ENCODE assay signal across 20 cellular contexts in the genomic region with DNA sequence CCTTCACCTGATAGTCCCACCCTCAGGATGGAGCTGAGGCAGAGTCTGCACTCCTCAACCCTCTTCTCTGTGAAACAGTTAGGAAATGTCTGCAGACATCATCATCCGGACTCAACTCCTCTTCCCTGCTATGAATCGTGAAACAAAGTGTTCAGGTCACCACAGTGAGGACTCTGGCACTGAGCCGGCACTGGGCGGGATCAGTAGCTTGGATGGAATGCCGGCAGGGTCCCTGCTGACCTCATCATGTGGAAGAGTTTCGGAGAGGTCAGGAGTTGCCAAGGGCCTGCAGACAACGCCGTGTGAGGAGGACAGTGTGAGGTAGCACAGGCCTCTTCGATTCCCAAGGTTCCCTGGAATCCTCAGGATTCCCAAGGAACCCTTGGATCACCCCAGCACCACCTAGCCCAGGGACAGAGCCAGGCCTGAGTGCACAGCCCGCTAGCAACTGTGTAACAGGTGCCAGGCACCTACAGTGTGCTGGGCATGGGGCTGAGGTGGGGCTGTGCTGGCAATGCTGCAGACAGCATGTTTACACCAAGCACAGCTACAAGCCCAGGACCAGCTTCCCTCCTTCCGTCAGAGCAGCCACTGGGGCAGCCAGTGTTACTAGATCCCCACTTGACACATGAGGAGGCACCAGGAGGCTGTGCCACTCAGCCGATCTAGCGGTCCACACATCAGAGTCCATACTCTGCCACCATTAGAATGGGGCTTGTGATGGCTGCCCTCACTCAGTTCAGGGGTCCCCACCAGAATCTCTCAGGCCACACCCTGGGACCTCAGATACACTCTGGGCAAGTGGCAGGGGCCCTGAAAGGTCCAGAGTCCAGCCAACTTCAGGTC. TPM values are rescaled to one million over a fixed set of nuclear protein-coding genes. Genes with fewer than 3 reads are reported as not detected.
DNase-seq lines count a peak whose midpoint lies in the region; ATAC-seq and TF ChIP-seq lines count a peak whose summit lies in the region.
"Had no signal": no experiment of that assay in that cellular context is flagged by ENCODE, and none has a peak within 500 bp of the region (broad histone marks: within the 10 kb centered on the region; RNA-seq: fewer than 3 reads in every experiment).

No MANE protein-coding gene starts in this region.

- H3K18ac ChIP-seq in IMR-90 (ENCODE audit: low read depth, low read length), result no peak overlapping the region

- H3K23ac ChIP-seq in IMR-90 (ENCODE audit: low read depth, low read length), result no peak overlapping the region

- in situ Hi-C loops in IMR-90 (cut with MboI; ENCODE audit: low sequenced_read_pairs), result no loop called here

- H3K9me3 Mint-ChIP-seq in HFFc6, result no peaks in the 10 kb centered on the region
- H3K9me3 Mint-ChIP-seq: activated CD4-positive, alpha-beta memory T cell treated with anti-CD3 and anti-CD28 coated beads for 36 hours had no signal

- H2AFZ ChIP-seq in IMR-90 (replicated peaks; ENCODE audit: low read length, poor library complexity), result peak overlapping the region; percentile 36

- H2BK5ac ChIP-seq in IMR-90 (ENCODE audit: low read depth, low read length, poor library complexity, severe bottlenecking), result no peak overlapping the region

- intact Hi-C loops in IMR-90 (cut with micrococcal nuclease), result no loop called here

- H2AK5ac ChIP-seq in IMR-90 (ENCODE audit: low read depth, low read length), result peak overlapping the region; percentile 11; the same call in 1 of the 2 replicates

- no peaks in the 10 kb centered on the region for H3K79me1 ChIP-seq in IMR-90 (ENCODE audit: low read depth in 1 of 2, low read length in 2 of 2)

- peak; percentile 37 for ATAC-seq in IMR-90 (ENCODE audit: low read depth)

- no peak overlapping the region for H4K91ac ChIP-seq in IMR-90 (ENCODE audit: insufficient read depth, low read depth, low read length)

- no CpG with 5 or more reads among the region's 13 CpGs for WGBS in IMR-90 (ENCODE audit: extremely low coverage in 2 of 2, insufficient read length in 1 of 2), 2 experiments
- WGBS in suprapubic skin, result 69% methylated on average over 9 of the region's 13 CpGs

- H3K9me3 ChIP-seq in IMR-90 (ENCODE audit: control insufficient read depth, insufficient read depth, low read length), result no peaks in the 10 kb centered on the region
- H3K9me3 ChIP-seq in suprapubic skin, result no peaks in the 10 kb centered on the region
- H3K9me3 ChIP-seq in BE2C, result no peaks in the 10 kb centered on the region
- H3K9me3 ChIP-seq: BLaER1 had no signal

- H4K20me1 ChIP-seq in IMR-90 (ENCODE audit: insufficient read depth, low read length), result no peaks in the 10 kb centered on the region
- H4K20me1 ChIP-seq: BLaER1 had no signal

- H4K8ac ChIP-seq in IMR-90 (ENCODE audit: low read depth in 2 of 2, low read length in 2 of 2), result no peak overlapping the region

- dilution Hi-C loops in IMR-90 (cut with HindIII; ENCODE audit: low sequenced_read_pairs, unreplicated experiment), result no loop called here

- no peak for TF ChIP-seq CTCF in IMR-90 (conservative IDR thresholded peaks at IDR 0.05; ENCODE audit: low read depth, low read length)
- TF ChIP-seq CTCF in fibroblast of mammary gland (conservative IDR thresholded peaks at IDR 0.05; ENCODE audit: control insufficient read depth, insufficient read depth, low read depth, low read length), result no peak
- TF ChIP-seq CTCF in suprapubic skin (IDR thresholded peaks at IDR 0.05), result no peak
- no peak for TF ChIP-seq CTCF in BE2C (IDR thresholded peaks at IDR 0.05; ENCODE audit: low read depth, low read length)
- no peak for TF ChIP-seq CTCF in HFFc6 (IDR thresholded peaks at IDR 0.05)

- TF ChIP-seq RAD21 in IMR-90 (IDR thresholded peaks at IDR 0.05; ENCODE audit: low read length), result no peak

- H3K4ac ChIP-seq in IMR-90 (ENCODE audit: low read depth, low read length), result peak overlapping the region; percentile 0; the same call in 1 of the 2 replicates

- no peak for TF ChIP-seq EP300 in suprapubic skin (IDR thresholded peaks at IDR 0.05)

- TF ChIP-seq POLR2A in IMR-90 (IDR thresholded peaks at IDR 0.05; ENCODE audit: low read depth, low read length) (no peak), suprapubic skin (IDR thresholded peaks at IDR 0.05) (no peak)

- H4K5ac ChIP-seq in IMR-90 (ENCODE audit: low read depth, low read length), result no peak overlapping the region

- no peaks in the 10 kb centered on the region for H3K9me1 ChIP-seq in IMR-90 (ENCODE audit: insufficient read depth, low read length)

- H2BK15ac ChIP-seq in IMR-90 (ENCODE audit: low read depth, low read length), result no peak overlapping the region

- H3K4me1 ChIP-seq in IMR-90 (ENCODE audit: control insufficient read depth, insufficient read depth, low read length) (peaks cover 2% of the 10 kb centered on the region; the same call in 1 of the 2 replicates), suprapubic skin (peaks cover 33% of the 10 kb centered on the region), BE2C (no peaks in the 10 kb centered on the region)
- H3K4me1 ChIP-seq: BLaER1 had no signal

- H3K4me3 ChIP-seq in IMR-90 (ENCODE audit: insufficient read depth, low read depth, low read length) (no peak overlapping the region), fibroblast of mammary gland (ENCODE audit: control insufficient read depth, low read depth, low read length) (no peak overlapping the region), suprapubic skin (no peak overlapping the region), BE2C (ENCODE audit: low read depth, low read length) (no peak overlapping the region)
- H3K4me3 ChIP-seq: BLaER1, cardiac muscle cell had no signal

- no peak overlapping the region for H3K56ac ChIP-seq in IMR-90 (ENCODE audit: extremely low read depth, insufficient read depth, low read length)

- no peak overlapping the region for H3K27ac ChIP-seq in IMR-90 (ENCODE audit: insufficient read depth, low read length)
- H3K27ac ChIP-seq in suprapubic skin, result peak overlapping the region; percentile 66
- H3K27ac ChIP-seq: BLaER1, cardiac muscle cell, KMS-11 had no signal

- H3K27ac Mint-ChIP-seq in HFFc6, result no peak overlapping the region
- H3K27ac Mint-ChIP-seq: activated CD4-positive, alpha-beta memory T cell treated with anti-CD3 and anti-CD28 coated beads for 36 hours had no signal

- DNase-seq in IMR-90 (peak; percentile 15), fibroblast of mammary gland (ENCODE audit: low read depth) (peak; percentile 86), lung microvascular endothelial cell (ENCODE audit: low read depth in 2 of 2) (peak; percentile 16 to 75), suprapubic skin (ENCODE audit: low spot score in 2 of 2) (no peak), BE2C (no peak), DMS 273 treated with DMSO at 0.1 percent for 48 hours (lab: John Stamatoyannopoulos, UW) (no peak), NOMO-1 treated with DMSO at 0.1 percent for 48 hours (lab: John Stamatoyannopoulos, UW; ENCODE audit: unreplicated experiment) (no peak), HFFc6 (no peak)
- DNase-seq: activated CD4-positive, alpha-beta memory T cell treated with anti-CD3 and anti-CD28 coated beads for 36 hours; activated gamma-delta T cell treated with Interleukin-2 at 50 U/mL for 16 hours; DND-41; mesendoderm; NCI-H187 treated with DMSO at 0.1 percent for 48 hours; NCI-H69; stimulated activated naive CD4-positive, alpha-beta T cell had no signal

- POLR2A ChIA-PET in IMR-90 (lab: Charles Lee; ENCODE audit: unreplicated experiment), result no interaction called here

- H3K4me1 Mint-ChIP-seq in HFFc6 (ENCODE audit: low read depth), result peaks cover 14% of the 10 kb centered on the region

- CTCF ChIA-PET in IMR-90 (lab: Yijun Ruan, JAX), result interaction anchor here (0.6 kb wide), 1 partner anchor 1583 kb away, joined by 3 read pairs; no protein-coding TSS in a partner anchor

- H3K14ac ChIP-seq in IMR-90 (replicated peaks; ENCODE audit: low read depth, low read length), result no peak overlapping the region

- H3K27me3 ChIP-seq in IMR-90 (ENCODE audit: control insufficient read depth, insufficient read depth, low read length) (peaks cover 3% of the 10 kb centered on the region; the same call in 1 of the 2 replicates), suprapubic skin (no peaks in the 10 kb centered on the region), BE2C (no peaks in the 10 kb centered on the region)
- H3K27me3 ChIP-seq: BLaER1, cardiac muscle cell had no signal

- H3K36me3 ChIP-seq in IMR-90 (ENCODE audit: control insufficient read depth, insufficient read depth, low read length) (no peaks in the 10 kb centered on the region), suprapubic skin (no peaks in the 10 kb centered on the region), BE2C (no peaks in the 10 kb centered on the region)
- H3K36me3 ChIP-seq: BLaER1, cardiac muscle cell had no signal

- H3K36me3 Mint-ChIP-seq in HFFc6 (ENCODE audit: low read depth), result no peaks in the 10 kb centered on the region
- H3K36me3 Mint-ChIP-seq: activated CD4-positive, alpha-beta memory T cell treated with anti-CD3 and anti-CD28 coated beads for 36 hours had no signal

- no TSS peak for BruUV-seq in IMR-90 (replicated peaks; lab: Mats Ljungman, UMichigan)

- no peak overlapping the region for H2BK120ac ChIP-seq in IMR-90 (ENCODE audit: low read depth, low read length)

- no peak overlapping the region for H2AK9ac ChIP-seq in IMR-90 (replicated peaks; ENCODE audit: low read depth, low read length, poor library complexity)

- H3K9ac ChIP-seq in IMR-90 (ENCODE audit: low read depth, low read length), result no peak overlapping the region
- H3K9ac ChIP-seq: BLaER1, KMS-11 had no signal

- no peak overlapping the region for H2BK20ac ChIP-seq in IMR-90 (ENCODE audit: low read depth, low read length)

- no peak overlapping the region for H3K4me3 Mint-ChIP-seq in HFFc6
- H3K4me3 Mint-ChIP-seq: activated CD4-positive, alpha-beta memory T cell treated with anti-CD3 and anti-CD28 coated beads for 36 hours had no signal

- no peak overlapping the region for H3K4me2 ChIP-seq in IMR-90 (ENCODE audit: low read depth, low read length)
- H3K4me2 ChIP-seq: BLaER1, KMS-11 had no signal

- H3K27me3 Mint-ChIP-seq in HFFc6 (ENCODE audit: insufficient read depth), result peaks cover 5% of the 10 kb centered on the region
- H3K27me3 Mint-ChIP-seq: activated CD4-positive, alpha-beta memory T cell treated with anti-CD3 and anti-CD28 coated beads for 36 hours had no signal

TF ChIP-seq in IMR-90, 13 proteins besides CTCF, POLR2A, EP300 and RAD21:
- TF ChIP-seq FOS (IDR thresholded peaks at IDR 0.05; ENCODE audit: low read depth, low read length), result no peak

RNA-seq across cellular contexts. Expression of a gene that starts 0.7 kb away (rescaled TPM):
- total RNA-seq in IMR-90 (2012; rRNA removed), result not detected in 2 replicates
- polyA plus RNA-seq in IMR-90 (2012; rRNA removed), result not detected in 2 replicates
- not detected in 2 replicates for polyA plus RNA-seq in IMR-90 (2012; cell fraction: cytosol; rRNA removed)
- polyA plus RNA-seq in IMR-90 (2012; cell fraction: nucleus; rRNA removed; ENCODE audit: low replicate concordance), result not detected in 2 replicates
- under 0.01 TPM in 1 of 2 replicates, not detected in the other for total RNA-seq in lung microvascular endothelial cell
- total RNA-seq in suprapubic skin, result not detected
- polyA plus RNA-seq in BE2C (2012; ENCODE audit: insufficient read depth, insufficient read length, low read depth), result not detected
- not detected for total RNA-seq in HFFc6 (2021; fragmentation: NEBNext Ultra II Directional; extraction: Animal tissue kit (Norgen Biotek cat#: 25700))
- total RNA-seq: activated CD4-positive, alpha-beta memory T cell treated with anti-CD3 and anti-CD28 coated beads for 36 hours; endothelial cell of umbilical vein; renal cortical epithelial cell had no signal
- polyA plus RNA-seq: endothelial cell of umbilical vein had no signal

Comparison
In these comparisons a context has a peak if more than half of its experiments do, and no peak if none do; other contexts are left out.
1. DNase-seq: peak in IMR-90 (single experiment), fibroblast of mammary gland (single experiment) and lung microvascular endothelial cell (2 of 2); none in suprapubic skin (0 of 2), BE2C (single experiment), DMS 273 treated with DMSO at 0.1 percent for 48 hours (single experiment), NOMO-1 treated with DMSO at 0.1 percent for 48 hours (single experiment) and HFFc6 (single experiment).